ENCODE assay signal across 19 cellular contexts in genomic region chr3:32545305-32545704, GRCh38. TPM values are rescaled to one million over a fixed set of nuclear protein-coding genes. Genes with fewer than 3 reads are reported as not detected.
DNase-seq lines count a peak whose midpoint lies in the region; ATAC-seq and TF ChIP-seq lines count a peak whose summit lies in the region.
"Had no signal": no experiment of that assay in that cellular context is flagged by ENCODE, and none has a peak within 500 bp of the region (broad histone marks: within the 10 kb centered on the region; RNA-seq: fewer than 3 reads in every experiment).

No MANE protein-coding gene starts in this region.

- H3K4me3 Mint-ChIP-seq in natural killer cell, result no peak overlapping the region
- H3K4me3 Mint-ChIP-seq in natural killer cell treated with Interleukin-12 subunit alpha and Interleukin-12 subunit beta and Interleukin-15 and Interleukin-18, amount 100 ng/mL, for 72 hours, result no peak overlapping the region
- no peak overlapping the region for H3K4me3 Mint-ChIP-seq in activated T-helper 17 cell treated with anti-CD3 and anti-CD28 coated beads, Interleukin-2, amount 50 U/mL, for 72 hours
- H3K4me3 Mint-ChIP-seq: CD8-positive, alpha-beta T cell had no signal

- H3K27me3 ChIP-seq in neutrophil (no peaks in the 10 kb centered on the region), upper lobe of left lung (no peaks in the 10 kb centered on the region)

- DNase-seq in natural killer cell (no peak), upper lobe of left lung (no peak), mesenteric fat pad (ENCODE audit: low spot score) (no peak)
- no peak for DNase-seq in natural killer cell treated with Interleukin-12 subunit alpha and Interleukin-12 subunit beta and Interleukin-15 and Interleukin-18, amount 100 ng/mL, for 72 hours (ENCODE audit: low spot score)
- DNase-seq: 8988T; C1 segment of cervical spinal cord; Caco-2; CD8-positive, alpha-beta T cell; DMS 273 treated with DMSO at 0.1 percent for 48 hours; DMS79; EL; GDM1; H7; HCEC 1CT had no signal

- no peaks in the 10 kb centered on the region for H3K36me3 Mint-ChIP-seq in natural killer cell
- no peaks in the 10 kb centered on the region for H3K36me3 Mint-ChIP-seq in natural killer cell treated with Interleukin-12 subunit alpha and Interleukin-12 subunit beta and Interleukin-15 and Interleukin-18, amount 100 ng/mL, for 72 hours
- H3K36me3 Mint-ChIP-seq in activated T-helper 17 cell treated with anti-CD3 and anti-CD28 coated beads, Interleukin-2, amount 50 U/mL, for 72 hours (ENCODE audit: low read depth), result peaks cover 49% of the 10 kb centered on the region

- TF ChIP-seq EP300 in upper lobe of left lung (IDR thresholded peaks at IDR 0.05), result no peak

- no peak overlapping the region for H3K4me3 ChIP-seq in neutrophil (ENCODE audit: low read depth in 1 of 2, low read length in 1 of 2)
- no peak overlapping the region for H3K4me3 ChIP-seq in upper lobe of left lung
- H3K4me3 ChIP-seq: GM12878, GM23248 had no signal

- peak overlapping the region; percentile 49 to 70 for H3K27ac Mint-ChIP-seq in natural killer cell
- H3K27ac Mint-ChIP-seq in natural killer cell treated with Interleukin-12 subunit alpha and Interleukin-12 subunit beta and Interleukin-15 and Interleukin-18, amount 100 ng/mL, for 72 hours, result peak overlapping the region in 1 of 2 donors; percentile 42
- peak overlapping the region; percentile 16 for H3K27ac Mint-ChIP-seq in activated T-helper 17 cell treated with anti-CD3 and anti-CD28 coated beads, Interleukin-2, amount 50 U/mL, for 72 hours
- H3K27ac Mint-ChIP-seq: CD8-positive, alpha-beta T cell had no signal

- peaks cover 2 to 6% of the 10 kb centered on the region in 2 experiments for H3K4me1 ChIP-seq in neutrophil (ENCODE audit: control insufficient read depth in 1 of 2, insufficient read depth in 1 of 2, low read depth in 1 of 2, low read length in 1 of 2)
- no peaks in the 10 kb centered on the region for H3K4me1 ChIP-seq in upper lobe of left lung

- H3K36me3 ChIP-seq in neutrophil (peaks cover 17% of the 10 kb centered on the region), upper lobe of left lung (peaks cover 0 to 7% (median under 1%) of the 10 kb centered on the region in 4 donors)

- intact Hi-C loops in natural killer cell (cut with micrococcal nuclease), result no loop called here

- H3K9me3 ChIP-seq in neutrophil, result no peaks in the 10 kb centered on the region
- no peaks in the 10 kb centered on the region for H3K9me3 ChIP-seq in upper lobe of left lung
- H3K9me3 ChIP-seq: Caco-2 had no signal

- TF ChIP-seq CTCF in natural killer cell (IDR thresholded peaks at IDR 0.05) (no peak), neutrophil (IDR thresholded peaks at IDR 0.05) (no peak), upper lobe of left lung (IDR thresholded peaks at IDR 0.05) (no peak)

- H3K9me3 Mint-ChIP-seq in natural killer cell, result no peaks in the 10 kb centered on the region
- H3K9me3 Mint-ChIP-seq in natural killer cell treated with Interleukin-12 subunit alpha and Interleukin-12 subunit beta and Interleukin-15 and Interleukin-18, amount 100 ng/mL, for 72 hours, result no peaks in the 10 kb centered on the region
- H3K9me3 Mint-ChIP-seq in activated T-helper 17 cell treated with anti-CD3 and anti-CD28 coated beads, Interleukin-2, amount 50 U/mL, for 72 hours, result no peaks in the 10 kb centered on the region
- H3K9me3 Mint-ChIP-seq: CD8-positive, alpha-beta T cell had no signal

- peaks cover 20 to 25% of the 10 kb centered on the region in 2 donors for H3K4me1 Mint-ChIP-seq in natural killer cell
- peaks cover 10 to 11% of the 10 kb centered on the region in 2 donors for H3K4me1 Mint-ChIP-seq in natural killer cell treated with Interleukin-12 subunit alpha and Interleukin-12 subunit beta and Interleukin-15 and Interleukin-18, amount 100 ng/mL, for 72 hours (ENCODE audit: low read depth in 2 of 2)
- H3K4me1 Mint-ChIP-seq in activated T-helper 17 cell treated with anti-CD3 and anti-CD28 coated beads, Interleukin-2, amount 50 U/mL, for 72 hours, result peaks cover 5% of the 10 kb centered on the region

- TF ChIP-seq POLR2A in upper lobe of left lung (IDR thresholded peaks at IDR 0.05), result no peak

- H3K27ac ChIP-seq in neutrophil, result peak overlapping the region; percentile 49
- no peak overlapping the region for H3K27ac ChIP-seq in upper lobe of left lung
- H3K27ac ChIP-seq: GM23248 had no signal

- no peak for ATAC-seq in natural killer cell
- no peak for ATAC-seq in natural killer cell treated with Interleukin-12 subunit alpha and Interleukin-12 subunit beta and Interleukin-15 and Interleukin-18, amount 100 ng/mL, for 72 hours
- ATAC-seq in activated T-helper 17 cell treated with anti-CD3 and anti-CD28 coated beads, Interleukin-2, amount 50 U/mL, for 72 hours (replicated peaks), result no peak
- ATAC-seq in upper lobe of left lung (ENCODE audit: low FRiP score in 2 of 2), result no peak
- no peak for ATAC-seq in HG03565 (IDR thresholded peaks at IDR 0.05; ENCODE audit: unreplicated experiment)
- ATAC-seq: CD8-positive, alpha-beta T cell; GM12878 had no signal

- no peaks in the 10 kb centered on the region for H3K27me3 Mint-ChIP-seq in natural killer cell (ENCODE audit: low read depth in 2 of 2)
- H3K27me3 Mint-ChIP-seq in natural killer cell treated with Interleukin-12 subunit alpha and Interleukin-12 subunit beta and Interleukin-15 and Interleukin-18, amount 100 ng/mL, for 72 hours, result no peaks in the 10 kb centered on the region
- no peaks in the 10 kb centered on the region for H3K27me3 Mint-ChIP-seq in activated T-helper 17 cell treated with anti-CD3 and anti-CD28 coated beads, Interleukin-2, amount 50 U/mL, for 72 hours

RNA-seq across cellular contexts. Expression of gene DYNC1LI1, which starts 25.4 kb away (rescaled TPM):
- total RNA-seq in natural killer cell, result 10 to 100 TPM; 35.9 to 49.2 (median 39.9) TPM
- total RNA-seq in natural killer cell treated with Interleukin-12 subunit alpha and Interleukin-12 subunit beta and Interleukin-15 and Interleukin-18, amount 100 ng/mL, for 72 hours, result 10 to 100 TPM; 38.8 to 45.4 TPM
- total RNA-seq in activated T-helper 17 cell treated with anti-CD3 and anti-CD28 coated beads, Interleukin-2, amount 50 U/mL, for 72 hours, result 10 to 100 TPM; 21.3 to 35.9 TPM
- 10 to 100 TPM; 16.8 to 42.0 (median 33.8) TPM for total RNA-seq in upper lobe of left lung
- 29.2 TPM for total RNA-seq in mesenteric fat pad

RNA-seq across cellular contexts. Expression of gene CMTM6, which starts 42.7 kb away (rescaled TPM):
- total RNA-seq in natural killer cell (10 to 100 TPM; 57.4 to 63.6 (median 59.5) TPM), upper lobe of left lung (10 to 100 TPM; 16.8 to 86.0 (median 61.3) TPM), mesenteric fat pad (52.4 TPM)
- total RNA-seq in natural killer cell treated with Interleukin-12 subunit alpha and Interleukin-12 subunit beta and Interleukin-15 and Interleukin-18, amount 100 ng/mL, for 72 hours, result 10 to 100 TPM; 48.6 to 83.0 TPM
- total RNA-seq in activated T-helper 17 cell treated with anti-CD3 and anti-CD28 coated beads, Interleukin-2, amount 50 U/mL, for 72 hours, result 100 to 1,000 TPM; 101 to 124 TPM
